Comparison of ENCODE assay signal across 9 cellular contexts in the genomic region with DNA sequence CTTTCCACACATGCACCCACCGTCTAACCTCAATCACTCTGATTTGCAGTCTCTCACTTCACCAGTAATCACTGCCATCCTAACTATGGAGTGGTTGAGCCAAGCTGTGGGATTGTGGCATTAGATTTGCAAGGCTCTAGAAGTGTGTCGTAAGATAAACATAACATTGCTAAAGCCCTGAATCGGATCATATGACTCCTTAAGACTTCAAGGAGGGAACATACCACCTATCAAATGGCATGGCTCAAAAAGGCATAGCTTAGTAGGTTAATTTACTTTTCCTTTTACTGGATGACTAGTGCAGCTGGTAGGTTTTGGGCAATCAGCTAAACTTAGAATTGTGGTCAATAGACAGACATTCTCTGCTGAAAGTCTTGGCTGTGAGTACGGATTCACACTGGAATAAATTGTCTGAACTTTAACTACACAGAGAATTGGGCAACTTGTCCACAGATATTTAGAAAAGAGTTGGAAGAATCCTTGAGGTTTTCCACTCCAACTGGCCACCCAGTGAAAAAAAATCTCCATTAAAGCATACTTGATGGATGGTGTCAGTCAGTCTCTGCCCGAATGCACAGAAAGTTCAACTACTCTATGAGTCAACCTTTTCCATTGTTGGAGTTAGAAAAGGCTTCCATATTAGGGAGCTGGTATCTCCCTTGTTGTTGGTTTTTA.
DNase-seq lines count a peak whose midpoint lies in the region; ATAC-seq, FAIRE-seq and TF ChIP-seq lines count a peak whose summit lies in the region.
"Had no signal": no experiment of that assay in that cellular context is flagged by ENCODE, and none has a peak within 500 bp of the region (broad histone marks: within the 10 kb centered on the region; RNA-seq: fewer than 3 reads in every experiment).

No MANE protein-coding gene starts in this region.

- CTCF ChIA-PET in AG04450 (lab: Charles Lee) = interaction anchor here (0.8 to 1.0 kb wide), 2 partner anchors 264 to 773 kb away, joined by 3 to 4 read pairs; no protein-coding TSS in a partner anchor

- POLR2A ChIA-PET in AG04450 (lab: Yijun Ruan, JAX) = interaction anchor here (0.6 to 1.3 kb wide), 3 partner anchors 83 to 522 kb away, joined by 3 to 7 read pairs (median 4); no protein-coding TSS in a partner anchor

- H3K79me1 ChIP-seq in mesendoderm (ENCODE audit: low read length) = no peaks in the 10 kb centered on the region

- FAIRE-seq in HTR-8/SVneo (lab: Jason Lieb, UNC) = peak; percentile 67

- H2BK5ac ChIP-seq in mesendoderm (ENCODE audit: low read length) = no peak overlapping the region

- H2BK120ac ChIP-seq in mesendoderm (ENCODE audit: low read depth, low read length) = peak overlapping the region; percentile 6

- H3K4ac ChIP-seq in mesendoderm (ENCODE audit: low read depth, low read length) = no peak overlapping the region

- H3K4me2 ChIP-seq in mesendoderm (ENCODE audit: low read length) = no peak overlapping the region

- H2BK15ac ChIP-seq in mesendoderm (replicated peaks; ENCODE audit: low read depth) = no peak overlapping the region

- H3K56ac ChIP-seq in mesendoderm (ENCODE audit: low read length) = no peak overlapping the region

- H3K36me3 ChIP-seq in mesendoderm (ENCODE audit: control insufficient read depth, insufficient read depth, low read length) = no peaks in the 10 kb centered on the region

- no peaks in the 10 kb centered on the region for H3K9me3 ChIP-seq in AG04450 (ENCODE audit: control insufficient read depth, insufficient read depth, low read length)

- H3K27me3 ChIP-seq in AG04450 (ENCODE audit: control insufficient read depth, insufficient read depth, low read length) (no peaks in the 10 kb centered on the region), mesendoderm (ENCODE audit: insufficient read depth, low read length, poor library complexity) (no peaks in the 10 kb centered on the region)

- no peak overlapping the region for H3K9ac ChIP-seq in mesendoderm (ENCODE audit: low read length)

- no peak overlapping the region for H4K5ac ChIP-seq in mesendoderm (ENCODE audit: low read length)

- peaks cover 5% of the 10 kb centered on the region for H3K4me1 ChIP-seq in mesendoderm (ENCODE audit: control insufficient read depth, low read depth, low read length)

- no peaks in the 10 kb centered on the region for H3K79me2 ChIP-seq in mesendoderm (ENCODE audit: control insufficient read depth, insufficient read depth, low read length)

- H3K4me3 ChIP-seq in AG04450 (ENCODE audit: low read depth, low read length) = no peak overlapping the region
- H3K4me3 ChIP-seq in mesendoderm (ENCODE audit: low read length) = no peak overlapping the region

- ATAC-seq in HG02870 (IDR thresholded peaks at IDR 0.05; ENCODE audit: unreplicated experiment) = no peak
- ATAC-seq in GM19351 (IDR thresholded peaks at IDR 0.05; ENCODE audit: unreplicated experiment) = no peak
- ATAC-seq in HG03139 (IDR thresholded peaks at IDR 0.05; ENCODE audit: unreplicated experiment) = no peak

- no peak overlapping the region for H3K18ac ChIP-seq in mesendoderm (ENCODE audit: low read length)

- H2AK5ac ChIP-seq in mesendoderm (ENCODE audit: low read length) = no peak overlapping the region

- TF ChIP-seq CTCF in AG04450 (IDR thresholded peaks at IDR 0.05; ENCODE audit: low read depth, low read length) = no peak

- no peak overlapping the region for H3K23ac ChIP-seq in mesendoderm (ENCODE audit: low read length)

- H3K27ac ChIP-seq in AG04450 (ENCODE audit: low read depth, low read length) (peak overlapping the region; percentile 42), mesendoderm (ENCODE audit: low read depth, low read length) (no peak overlapping the region)

- H4K8ac ChIP-seq in mesendoderm (ENCODE audit: low read depth, low read length) = no peak overlapping the region

- DNase-seq in AG04450 (ENCODE audit: low read depth, low spot score) = peak; percentile 88
- peak; percentile 31 for DNase-seq in HTR-8/SVneo (ENCODE audit: insufficient read length, low spot score)
- peak; percentile 92 for DNase-seq in amniotic stem cell (lab: John Stamatoyannopoulos, UW)
- peak; percentile 19 for DNase-seq in mesendoderm
- no peak for DNase-seq in stimulated activated CD4-positive, alpha-beta T cell treated with anti-CD3 and anti-CD28 coated beads, Interleukin-4, amount 100 ng/mL, for 24 hours
- DNase-seq: activated CD4-positive, CD25-positive, alpha-beta regulatory T cell had no signal

- WGBS in mesendoderm (ENCODE audit: extremely low coverage, insufficient coverage, low lambda C conversion rate) = no CpG with 5 or more reads among the region's 5 CpGs
